ENCODE assay signal across 7 cellular contexts in the genomic region with DNA sequence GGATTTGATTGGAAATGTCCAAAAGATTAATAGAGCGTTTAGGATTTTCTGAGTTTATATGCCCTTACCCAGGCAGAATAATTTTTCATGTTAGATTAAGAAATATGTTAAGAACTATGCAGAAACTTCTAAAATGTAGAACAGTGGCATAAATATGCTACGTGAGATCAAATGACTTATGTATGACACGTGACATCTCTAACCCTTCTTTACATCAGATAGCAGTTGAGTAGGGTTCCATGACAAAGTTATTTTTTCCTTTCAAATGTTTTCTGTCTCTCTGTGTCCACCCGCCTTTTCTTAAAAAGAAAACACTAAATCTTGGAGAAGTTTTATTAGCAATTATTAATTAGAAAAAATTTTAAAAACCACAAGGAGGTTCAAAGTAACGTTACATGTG.
"Had no signal": no experiment of that assay in that cellular context is flagged by ENCODE, and none has a peak within 500 bp of the region (broad histone marks: within the 10 kb centered on the region; RNA-seq: fewer than 3 reads in every experiment).

No MANE protein-coding gene starts in this region.

- DNase-seq: GDM1, GF-D8 had no signal

- H3K4me3 ChIP-seq: GM12878 had no signal

- FAIRE-seq: GM12878, GM12891, GM12892, GM18507, GM19239 had no signal

- ATAC-seq: GM12878 had no signal
